In genomic region chr2:12923907-12924610, GRCh38 we compare ENCODE assay signal across 1 cellular context.
TF ChIP-seq lines count a peak whose summit lies in the region.

No MANE protein-coding gene starts in this region.

TF ChIP-seq in SK-N-SH treated with all-trans-retinoic acid at 6 μM for 48 hours, 23 proteins besides CTCF, POLR2A, EP300 and RAD21 (continued from another document):
- TF ChIP-seq CREB5 (CRISPR knock-in tag; IDR thresholded peaks at IDR 0.05; ENCODE audit: low read depth), result no peak
- no peak for TF ChIP-seq ZC3H10 (CRISPR knock-in tag; IDR thresholded peaks at IDR 0.05)
- TF ChIP-seq POU6F1 (CRISPR knock-in tag; IDR thresholded peaks at IDR 0.05; ENCODE audit: borderline replicate concordance, low read depth), result no peak
- TF ChIP-seq ZFP3 (CRISPR knock-in tag; IDR thresholded peaks at IDR 0.05), result no peak
- no peak for TF ChIP-seq TOX (CRISPR knock-in tag; IDR thresholded peaks at IDR 0.05; ENCODE audit: borderline replicate concordance)
- no peak for TF ChIP-seq RARB (CRISPR knock-in tag; IDR thresholded peaks at IDR 0.05)
- TF ChIP-seq OSR1 (CRISPR knock-in tag; IDR thresholded peaks at IDR 0.05), result no peak
- TF ChIP-seq TCF4 (CRISPR knock-in tag; IDR thresholded peaks at IDR 0.05; ENCODE audit: borderline replicate concordance), result no peak
- no peak for TF ChIP-seq BACH2 (CRISPR knock-in tag; IDR thresholded peaks at IDR 0.05; ENCODE audit: borderline replicate concordance)
- TF ChIP-seq CSRNP3 (CRISPR knock-in tag; IDR thresholded peaks at IDR 0.05), result no peak
- no peak for TF ChIP-seq ESRRG (CRISPR knock-in tag; IDR thresholded peaks at IDR 0.05)
- no peak for TF ChIP-seq ARNTL (CRISPR knock-in tag; IDR thresholded peaks at IDR 0.05; ENCODE audit: borderline replicate concordance, low read depth)
- no peak for TF ChIP-seq ZFP30 (CRISPR knock-in tag; IDR thresholded peaks at IDR 0.05)
- TF ChIP-seq ZNF70 (CRISPR knock-in tag; IDR thresholded peaks at IDR 0.05), result no peak
